In the genomic region with DNA sequence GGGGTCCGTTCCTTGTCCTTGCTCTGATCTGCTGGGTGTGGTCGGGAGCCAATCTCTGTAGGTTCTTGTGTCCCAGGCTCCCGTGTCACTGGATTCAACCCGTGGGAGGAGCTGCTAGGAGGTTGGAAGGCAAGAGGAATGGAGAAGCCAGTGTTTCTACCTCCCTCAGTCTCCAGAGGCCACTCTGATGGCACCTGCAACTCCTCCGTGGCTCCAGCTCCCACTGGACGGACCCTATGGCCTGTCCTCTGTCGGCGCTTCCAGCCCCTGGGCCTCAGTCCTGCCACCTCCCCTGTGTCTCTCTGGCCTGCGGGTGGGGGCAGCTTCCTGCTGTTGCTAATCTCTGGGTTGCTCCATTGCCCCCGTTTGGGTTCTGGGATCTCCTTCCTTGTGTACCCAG, we compare ENCODE assay signal across 23 cellular contexts.
DNase-seq lines count a peak whose midpoint lies in the region; ATAC-seq, FAIRE-seq and TF ChIP-seq lines count a peak whose summit lies in the region.
"Had no signal": no experiment of that assay in that cellular context is flagged by ENCODE, and none has a peak within 500 bp of the region (broad histone marks: within the 10 kb centered on the region; RNA-seq: fewer than 3 reads in every experiment).

No MANE protein-coding gene starts in this region.

- peak overlapping the region; percentile 54 for H3K27ac Mint-ChIP-seq in HFFc6
- no peak overlapping the region for H3K27ac Mint-ChIP-seq in CD8-positive, alpha-beta T cell
- H3K27ac Mint-ChIP-seq in endodermal cell = no peak overlapping the region

- ATAC-seq in HG02840 (IDR thresholded peaks at IDR 0.05; ENCODE audit: low FRiP score, unreplicated experiment) (no peak), GM21576 (IDR thresholded peaks at IDR 0.05; ENCODE audit: unreplicated experiment) (no peak)
- no peak for ATAC-seq in CD8-positive, alpha-beta T cell
- ATAC-seq: activated naive CD4-positive, alpha-beta T cell treated with anti-CD3 and anti-CD28 coated beads, Interleukin-2, amount 50 U/mL, for 72 hours had no signal

- H3K79me2 ChIP-seq in endothelial cell of umbilical vein (ENCODE audit: control insufficient read depth, insufficient read depth, low read length) (peaks cover 42% of the 10 kb centered on the region), neural cell (replicated peaks; ENCODE audit: insufficient read depth, low read length) (peaks cover 68% of the 10 kb centered on the region)

- no peak for TF ChIP-seq EP300 in neural cell (conservative IDR thresholded peaks at IDR 0.05; ENCODE audit: poor library complexity, severe bottlenecking)

- TF ChIP-seq RAD21 in neural cell (conservative IDR thresholded peaks at IDR 0.05) = no peak

- H2AFZ ChIP-seq in endothelial cell of umbilical vein (ENCODE audit: low read depth, low read length) = no peak overlapping the region
- no peak overlapping the region for H2AFZ ChIP-seq in neural cell (ENCODE audit: low read depth, low read length)

- H3K4me1 ChIP-seq in BLaER1 = peaks cover 85% of the 10 kb centered on the region
- peaks cover 73% of the 10 kb centered on the region for H3K4me1 ChIP-seq in endothelial cell of umbilical vein (ENCODE audit: control insufficient read depth, extremely low read depth, insufficient read depth, low read length)
- peaks cover 2% of the 10 kb centered on the region for H3K4me1 ChIP-seq in CD8-positive, alpha-beta T cell (ENCODE audit: insufficient read depth, low read length)
- peaks cover 13% of the 10 kb centered on the region for H3K4me1 ChIP-seq in endodermal cell (ENCODE audit: control insufficient read depth, insufficient read depth, low read length)

- H3K4me3 ChIP-seq in BLaER1 (no peak overlapping the region), endothelial cell of umbilical vein (replicated peaks in 1 of 3; ENCODE audit: insufficient read depth in 1 of 3, low read depth in 1 of 3, low read length in 3 of 3) (no peak overlapping the region), neural cell (ENCODE audit: low read length) (no peak overlapping the region), endodermal cell (ENCODE audit: low read length) (no peak overlapping the region)
- H3K4me3 ChIP-seq in CD8-positive, alpha-beta T cell (ENCODE audit: low read depth, low read length) = no peak overlapping the region
- H3K4me3 ChIP-seq: heart left ventricle, sigmoid colon had no signal

- H3K36me3 ChIP-seq in BLaER1 (peaks cover 37% of the 10 kb centered on the region), endothelial cell of umbilical vein (ENCODE audit: control insufficient read depth in 2 of 2, extremely low read depth in 1 of 2, insufficient read depth in 2 of 2, low read length in 2 of 2) (no peaks in the 10 kb centered on the region), neural cell (ENCODE audit: insufficient read depth, low read length) (peaks cover 6% of the 10 kb centered on the region), endodermal cell (ENCODE audit: control insufficient read depth, insufficient read depth, low read length) (peaks cover 17% of the 10 kb centered on the region)
- no peaks in the 10 kb centered on the region for H3K36me3 ChIP-seq in CD8-positive, alpha-beta T cell (ENCODE audit: insufficient read depth, low read length)
- H3K36me3 ChIP-seq: heart left ventricle, sigmoid colon had no signal

- H3K4me3 Mint-ChIP-seq in HFFc6 = no peak overlapping the region
- no peak overlapping the region for H3K4me3 Mint-ChIP-seq in CD8-positive, alpha-beta T cell
- no peak overlapping the region for H3K4me3 Mint-ChIP-seq in endodermal cell
- H3K4me3 Mint-ChIP-seq: activated T-helper 1 cell treated with anti-CD3 and anti-CD28 coated beads, Interleukin-12 subunit alpha, Interleukin-12 subunit beta, Interleukin-2, Interleukin-4 antibody, amounts not matched to agents 30 ng/mL and 10 ng/mL and 1 ng/mL, durations not matched to agents 14 hours and 24 hours and 36 hours; nephron progenitor cell had no signal

- FAIRE-seq in endothelial cell of umbilical vein (lab: Jason Lieb, UNC) = peak; percentile 33
- FAIRE-seq: G401.6, TTC549 had no signal

- H3K36me3 Mint-ChIP-seq in HFFc6 (ENCODE audit: low read depth) (peaks cover 39% of the 10 kb centered on the region), endodermal cell (ENCODE audit: low read depth) (peaks cover 14% of the 10 kb centered on the region)
- peaks cover 13% of the 10 kb centered on the region for H3K36me3 Mint-ChIP-seq in CD8-positive, alpha-beta T cell

- CTCF ChIA-PET in endothelial cell of umbilical vein (lab: Charles Lee) = interaction anchor here (1.0 to 1.9 kb wide), 2 partner anchors 10 to 148 kb away, joined by 4 to 6 read pairs; no protein-coding TSS in a partner anchor
- CTCF ChIA-PET in CD8-positive, alpha-beta T cell (lab: Charles Lee) = no interaction called here

- H3K9ac ChIP-seq in BLaER1 = no peak overlapping the region
- no peak overlapping the region for H3K9ac ChIP-seq in endothelial cell of umbilical vein (replicated peaks; ENCODE audit: extremely low read depth, insufficient read depth, low read length)
- no peak overlapping the region for H3K9ac ChIP-seq in neural cell (ENCODE audit: low read length)
- no peak overlapping the region for H3K9ac ChIP-seq in endodermal cell (ENCODE audit: extremely low read depth, low read length, poor library complexity, severe bottlenecking)

- peak overlapping the region; percentile 29; the same call in 1 of the 2 replicates for H3K4me2 ChIP-seq in BLaER1
- no peak overlapping the region for H3K4me2 ChIP-seq in endothelial cell of umbilical vein (ENCODE audit: insufficient read depth, low read length)
- no peak overlapping the region for H3K4me2 ChIP-seq in neural cell (ENCODE audit: low read length)

- TF ChIP-seq POLR2A in endothelial cell of umbilical vein (IDR thresholded peaks at IDR 0.05; ENCODE audit: low read depth, low read length) = no peak

- DNase-seq in HFFc6 (no peak), endothelial cell of umbilical vein (ENCODE audit: low read depth, low spot score) (no peak), endodermal cell (no peak)
- DNase-seq in CD8-positive, alpha-beta T cell = no peak
- DNase-seq: C1 segment of cervical spinal cord; DMS 273 treated with DMSO at 0.1 percent for 48 hours; heart left ventricle; Kasumi-1; midbrain; NCI-H187 treated with DMSO at 0.1 percent for 48 hours; NCI-H774; nephron progenitor cell; sigmoid colon; stimulated activated CD8-positive, alpha-beta memory T cell treated with anti-CD3 and anti-CD28 coated beads, Interleukin-4, amount 100 ng/mL, for 48 hours had no signal

- H3K27ac ChIP-seq in BLaER1 (no peak overlapping the region; the same call in 1 of the 2 replicates), endothelial cell of umbilical vein (ENCODE audit: insufficient read depth, low read depth, low read length) (no peak overlapping the region), neural cell (ENCODE audit: low read length) (peak overlapping the region; percentile 39), endodermal cell (ENCODE audit: low read depth, low read length) (no peak overlapping the region)
- no peak overlapping the region for H3K27ac ChIP-seq in CD8-positive, alpha-beta T cell (ENCODE audit: low read depth, low read length)
- H3K27ac ChIP-seq: sigmoid colon had no signal

- H3K27me3 Mint-ChIP-seq in HFFc6 (ENCODE audit: insufficient read depth) (peaks cover 3% of the 10 kb centered on the region), endodermal cell (ENCODE audit: insufficient read depth) (no peaks in the 10 kb centered on the region)
- no peaks in the 10 kb centered on the region for H3K27me3 Mint-ChIP-seq in CD8-positive, alpha-beta T cell (ENCODE audit: low read depth)
- H3K27me3 Mint-ChIP-seq: progenitor cell of endocrine pancreas had no signal

- intact Hi-C loops in endothelial cell of umbilical vein (cut with micrococcal nuclease) = loop anchor here (2.0 to 10.0 kb wide), 3 partner anchors 37 to 581 kb away; no protein-coding TSS in a partner anchor
- intact Hi-C loops in CD8-positive, alpha-beta T cell (cut with DNase I, micrococcal nuclease) = no loop called here

- peaks cover 14% of the 10 kb centered on the region; the same call in 1 of the 2 replicates for H3K9me3 Mint-ChIP-seq in HFFc6
- no peaks in the 10 kb centered on the region for H3K9me3 Mint-ChIP-seq in CD8-positive, alpha-beta T cell
- no peaks in the 10 kb centered on the region for H3K9me3 Mint-ChIP-seq in endodermal cell
- H3K9me3 Mint-ChIP-seq: activated naive CD4-positive, alpha-beta T cell treated with anti-CD3 and anti-CD28 coated beads, Interleukin-2, amount 50 U/mL, for 72 hours; activated T-helper 1 cell treated with anti-CD3 and anti-CD28 coated beads, Interleukin-12 subunit alpha, Interleukin-12 subunit beta, Interleukin-2, Interleukin-4 antibody, amounts not matched to agents 30 ng/mL and 10 ng/mL and 1 ng/mL, durations not matched to agents 14 hours and 24 hours and 36 hours had no signal

- H3K9me2 ChIP-seq in neural cell (ENCODE audit: insufficient read depth, low read length) = no peaks in the 10 kb centered on the region

- H3K27me3 ChIP-seq in BLaER1 (no peaks in the 10 kb centered on the region), endothelial cell of umbilical vein (ENCODE audit: control insufficient read depth in 2 of 2, insufficient read depth in 2 of 2, low read length in 2 of 2) (no peaks in the 10 kb centered on the region), neural cell (ENCODE audit: insufficient read depth, low read depth, low read length) (no peaks in the 10 kb centered on the region), endodermal cell (ENCODE audit: control insufficient read depth, insufficient read depth, low read length, poor library complexity, severe bottlenecking) (no peaks in the 10 kb centered on the region)
- no peaks in the 10 kb centered on the region for H3K27me3 ChIP-seq in CD8-positive, alpha-beta T cell (ENCODE audit: insufficient read depth, low read length)
- H3K27me3 ChIP-seq: heart left ventricle, sigmoid colon had no signal

- H3F3A ChIP-seq in neural cell (ENCODE audit: insufficient read depth, low read length, poor library complexity, severe bottlenecking) = no peaks in the 10 kb centered on the region

- WGBS in endodermal cell (ENCODE audit: insufficient coverage in 1 of 2, insufficient read length in 1 of 2), 2 experiments = 91 to 94% methylated on average over 10 of the region's 10 CpGs

- no peaks in the 10 kb centered on the region for H3K9me1 ChIP-seq in endothelial cell of umbilical vein (replicated peaks; ENCODE audit: control insufficient read depth, extremely low read depth, insufficient read depth, low read length)

- BruUV-seq in endothelial cell of umbilical vein (replicated peaks; lab: Mats Ljungman, UMichigan) = no TSS peak

- H3K9me3 ChIP-seq in BLaER1 (no peaks in the 10 kb centered on the region), endothelial cell of umbilical vein (replicated peaks; ENCODE audit: control insufficient read depth, insufficient read depth, low read length) (no peaks in the 10 kb centered on the region), neural cell (ENCODE audit: low read length) (no peaks in the 10 kb centered on the region), endodermal cell (ENCODE audit: control insufficient read depth, low read length) (no peaks in the 10 kb centered on the region)
- H3K9me3 ChIP-seq in CD8-positive, alpha-beta T cell (ENCODE audit: low read length) = no peaks in the 10 kb centered on the region
- H3K9me3 ChIP-seq: heart left ventricle, sigmoid colon had no signal

- H4K20me1 ChIP-seq in BLaER1 (peaks cover 100% of the 10 kb centered on the region), endothelial cell of umbilical vein (replicated peaks; ENCODE audit: control insufficient read depth, extremely low read depth, insufficient read depth, low read length) (no peaks in the 10 kb centered on the region), neural cell (ENCODE audit: insufficient read depth) (no peaks in the 10 kb centered on the region)

- dilution Hi-C loops in endothelial cell of umbilical vein (cut with MboI; ENCODE audit: extremely low pct_ligation_motif_present, low sequenced_read_pairs) = no loop called here

- POLR2A ChIA-PET in endothelial cell of umbilical vein (lab: Charles Lee) = interaction anchor here (1.3 kb wide), 1 partner anchor 28 kb away, joined by 3 read pairs; no protein-coding TSS in a partner anchor
- POLR2A ChIA-PET in CD8-positive, alpha-beta T cell (lab: Charles Lee) = no interaction called here

- H3K4me1 Mint-ChIP-seq in HFFc6 (ENCODE audit: low read depth) = peaks cover 79% of the 10 kb centered on the region
- peaks cover 25% of the 10 kb centered on the region for H3K4me1 Mint-ChIP-seq in CD8-positive, alpha-beta T cell (ENCODE audit: low read depth)
- H3K4me1 Mint-ChIP-seq in endodermal cell = peaks cover 19% of the 10 kb centered on the region

- TF ChIP-seq CTCF in HFFc6 (IDR thresholded peaks at IDR 0.05) (no peak), endothelial cell of umbilical vein (IDR thresholded peaks at IDR 0.05; ENCODE audit: extremely low read depth in 1 of 2, insufficient read depth in 1 of 2, low read depth in 1 of 2, low read length in 2 of 2) (no peak), neural cell (IDR thresholded peaks at IDR 0.05; ENCODE audit: poor library complexity, severe bottlenecking) (no peak), endodermal cell (conservative IDR thresholded peaks at IDR 0.05) (no peak)
- no peak for TF ChIP-seq CTCF in CD8-positive, alpha-beta T cell (IDR thresholded peaks at IDR 0.05)
